In the genomic region with DNA sequence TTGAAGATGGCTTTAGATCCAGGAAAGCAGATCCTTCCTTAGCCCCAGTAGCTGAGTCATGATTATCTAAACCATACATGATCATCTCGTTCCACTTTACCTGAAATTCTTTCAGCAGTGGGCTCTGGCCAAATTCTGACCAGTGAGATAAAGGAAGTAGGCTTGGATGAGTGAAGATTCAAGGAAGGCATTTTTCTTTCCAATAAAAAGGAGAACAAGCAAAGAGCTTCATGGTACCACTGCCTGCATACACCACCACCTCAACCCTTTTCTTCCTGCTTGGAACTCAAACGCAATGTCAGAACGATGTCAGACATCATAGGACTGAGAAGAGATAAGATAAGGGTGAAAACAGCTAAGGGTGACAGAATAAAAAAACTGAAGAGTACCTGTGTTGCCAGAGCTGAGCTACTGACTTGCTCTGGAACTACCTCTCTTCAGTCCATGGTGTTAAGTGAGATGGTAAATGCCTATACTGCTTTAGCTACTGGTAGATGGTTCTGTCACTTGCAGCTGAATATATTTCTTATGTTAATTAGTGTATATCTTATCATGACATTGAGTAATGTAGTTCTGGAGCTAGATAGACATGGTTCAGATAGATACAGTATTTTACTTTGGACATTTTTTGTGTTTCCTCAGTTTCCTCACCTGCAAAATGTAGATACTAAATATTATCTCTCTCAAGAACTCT, we compare ENCODE assay signal across 2 cellular contexts.
A peak's percentile ranks its signal among the peaks of the same experiment; 100 is the strongest.
TF ChIP-seq lines count a peak whose summit lies in the region.

No MANE protein-coding gene starts in this region.

TF ChIP-seq in GM23338, 12 proteins besides CTCF, POLR2A, EP300 and RAD21 (continues in another document):
- TF ChIP-seq EZH2phosphoT487 (IDR thresholded peaks at IDR 0.05; ENCODE audit: unreplicated experiment) (no peak), POLR2AphosphoS5 (IDR thresholded peaks at IDR 0.05; ENCODE audit: low read depth) (no peak), EZH2 (IDR thresholded peaks at IDR 0.05; ENCODE audit: low read depth, unreplicated experiment) (no peak), STAT1 (IDR thresholded peaks at IDR 0.05; ENCODE audit: unreplicated experiment) (no peak), ZNF114 (CRISPR knock-in tag; IDR thresholded peaks at IDR 0.05) (no peak)
- TF ChIP-seq, protein P1, sequence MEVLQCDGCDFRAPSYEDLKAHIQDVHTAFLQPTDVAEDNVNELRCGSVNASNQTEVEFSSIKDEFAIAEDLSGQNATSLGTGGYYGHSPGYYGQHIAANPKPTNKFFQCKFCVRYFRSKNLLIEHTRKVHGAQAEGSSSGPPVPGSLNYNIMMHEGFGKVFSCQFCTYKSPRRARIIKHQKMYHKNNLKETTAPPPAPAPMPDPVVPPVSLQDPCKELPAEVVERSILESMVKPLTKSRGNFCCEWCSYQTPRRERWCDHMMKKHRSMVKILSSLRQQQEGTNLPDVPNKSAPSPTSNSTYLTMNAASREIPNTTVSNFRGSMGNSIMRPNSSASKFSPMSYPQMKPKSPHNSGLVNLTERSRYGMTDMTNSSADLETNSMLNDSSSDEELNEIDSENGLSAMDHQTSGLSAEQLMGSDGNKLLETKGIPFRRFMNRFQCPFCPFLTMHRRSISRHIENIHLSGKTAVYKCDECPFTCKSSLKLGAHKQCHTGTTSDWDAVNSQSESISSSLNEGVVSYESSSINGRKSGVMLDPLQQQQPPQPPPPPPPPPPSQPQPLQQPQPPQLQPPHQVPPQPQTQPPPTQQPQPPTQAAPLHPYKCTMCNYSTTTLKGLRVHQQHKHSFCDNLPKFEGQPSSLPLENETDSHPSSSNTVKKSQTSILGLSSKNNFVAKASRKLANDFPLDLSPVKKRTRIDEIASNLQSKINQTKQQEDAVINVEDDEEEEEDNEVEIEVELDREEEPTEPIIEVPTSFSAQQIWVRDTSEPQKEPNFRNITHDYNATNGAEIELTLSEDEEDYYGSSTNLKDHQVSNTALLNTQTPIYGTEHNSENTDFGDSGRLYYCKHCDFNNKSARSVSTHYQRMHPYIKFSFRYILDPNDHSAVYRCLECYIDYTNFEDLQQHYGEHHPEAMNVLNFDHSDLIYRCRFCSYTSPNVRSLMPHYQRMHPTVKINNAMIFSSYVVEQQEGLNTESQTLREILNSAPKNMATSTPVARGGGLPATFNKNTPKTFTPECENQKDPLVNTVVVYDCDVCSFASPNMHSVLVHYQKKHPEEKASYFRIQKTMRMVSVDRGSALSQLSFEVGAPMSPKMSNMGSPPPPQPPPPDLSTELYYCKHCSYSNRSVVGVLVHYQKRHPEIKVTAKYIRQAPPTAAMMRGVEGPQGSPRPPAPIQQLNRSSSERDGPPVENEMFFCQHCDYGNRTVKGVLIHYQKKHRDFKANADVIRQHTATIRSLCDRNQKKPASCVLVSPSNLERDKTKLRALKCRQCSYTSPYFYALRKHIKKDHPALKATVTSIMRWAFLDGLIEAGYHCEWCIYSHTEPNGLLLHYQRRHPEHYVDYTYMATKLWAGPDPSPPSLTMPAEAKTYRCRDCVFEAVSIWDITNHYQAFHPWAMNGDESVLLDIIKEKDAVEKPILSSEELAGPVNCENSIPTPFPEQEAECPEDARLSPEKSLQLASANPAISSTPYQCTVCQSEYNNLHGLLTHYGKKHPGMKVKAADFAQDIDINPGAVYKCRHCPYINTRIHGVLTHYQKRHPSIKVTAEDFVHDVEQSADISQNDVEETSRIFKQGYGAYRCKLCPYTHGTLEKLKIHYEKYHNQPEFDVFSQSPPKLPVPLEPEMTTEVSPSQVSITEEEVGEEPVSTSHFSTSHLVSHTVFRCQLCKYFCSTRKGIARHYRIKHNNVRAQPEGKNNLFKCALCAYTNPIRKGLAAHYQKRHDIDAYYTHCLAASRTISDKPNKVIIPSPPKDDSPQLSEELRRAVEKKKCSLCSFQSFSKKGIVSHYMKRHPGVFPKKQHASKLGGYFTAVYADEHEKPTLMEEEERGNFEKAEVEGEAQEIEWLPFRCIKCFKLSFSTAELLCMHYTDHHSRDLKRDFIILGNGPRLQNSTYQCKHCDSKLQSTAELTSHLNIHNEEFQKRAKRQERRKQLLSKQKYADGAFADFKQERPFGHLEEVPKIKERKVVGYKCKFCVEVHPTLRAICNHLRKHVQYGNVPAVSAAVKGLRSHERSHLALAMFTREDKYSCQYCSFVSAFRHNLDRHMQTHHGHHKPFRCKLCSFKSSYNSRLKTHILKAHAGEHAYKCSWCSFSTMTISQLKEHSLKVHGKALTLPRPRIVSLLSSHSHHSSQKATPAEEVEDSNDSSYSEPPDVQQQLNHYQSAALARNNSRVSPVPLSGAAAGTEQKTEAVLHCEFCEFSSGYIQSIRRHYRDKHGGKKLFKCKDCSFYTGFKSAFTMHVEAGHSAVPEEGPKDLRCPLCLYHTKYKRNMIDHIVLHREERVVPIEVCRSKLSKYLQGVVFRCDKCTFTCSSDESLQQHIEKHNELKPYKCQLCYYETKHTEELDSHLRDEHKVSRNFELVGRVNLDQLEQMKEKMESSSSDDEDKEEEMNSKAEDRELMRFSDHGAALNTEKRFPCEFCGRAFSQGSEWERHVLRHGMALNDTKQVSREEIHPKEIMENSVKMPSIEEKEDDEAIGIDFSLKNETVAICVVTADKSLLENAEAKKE (CRISPR knock-in tag; IDR thresholded peaks at IDR 0.05), result no peak
- TF ChIP-seq, protein P2, sequence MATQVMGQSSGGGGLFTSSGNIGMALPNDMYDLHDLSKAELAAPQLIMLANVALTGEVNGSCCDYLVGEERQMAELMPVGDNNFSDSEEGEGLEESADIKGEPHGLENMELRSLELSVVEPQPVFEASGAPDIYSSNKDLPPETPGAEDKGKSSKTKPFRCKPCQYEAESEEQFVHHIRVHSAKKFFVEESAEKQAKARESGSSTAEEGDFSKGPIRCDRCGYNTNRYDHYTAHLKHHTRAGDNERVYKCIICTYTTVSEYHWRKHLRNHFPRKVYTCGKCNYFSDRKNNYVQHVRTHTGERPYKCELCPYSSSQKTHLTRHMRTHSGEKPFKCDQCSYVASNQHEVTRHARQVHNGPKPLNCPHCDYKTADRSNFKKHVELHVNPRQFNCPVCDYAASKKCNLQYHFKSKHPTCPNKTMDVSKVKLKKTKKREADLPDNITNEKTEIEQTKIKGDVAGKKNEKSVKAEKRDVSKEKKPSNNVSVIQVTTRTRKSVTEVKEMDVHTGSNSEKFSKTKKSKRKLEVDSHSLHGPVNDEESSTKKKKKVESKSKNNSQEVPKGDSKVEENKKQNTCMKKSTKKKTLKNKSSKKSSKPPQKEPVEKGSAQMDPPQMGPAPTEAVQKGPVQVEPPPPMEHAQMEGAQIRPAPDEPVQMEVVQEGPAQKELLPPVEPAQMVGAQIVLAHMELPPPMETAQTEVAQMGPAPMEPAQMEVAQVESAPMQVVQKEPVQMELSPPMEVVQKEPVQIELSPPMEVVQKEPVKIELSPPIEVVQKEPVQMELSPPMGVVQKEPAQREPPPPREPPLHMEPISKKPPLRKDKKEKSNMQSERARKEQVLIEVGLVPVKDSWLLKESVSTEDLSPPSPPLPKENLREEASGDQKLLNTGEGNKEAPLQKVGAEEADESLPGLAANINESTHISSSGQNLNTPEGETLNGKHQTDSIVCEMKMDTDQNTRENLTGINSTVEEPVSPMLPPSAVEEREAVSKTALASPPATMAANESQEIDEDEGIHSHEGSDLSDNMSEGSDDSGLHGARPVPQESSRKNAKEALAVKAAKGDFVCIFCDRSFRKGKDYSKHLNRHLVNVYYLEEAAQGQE (IDR thresholded peaks at IDR 0.05; ENCODE audit: unreplicated experiment), result no peak
- TF ChIP-seq, protein P3, sequence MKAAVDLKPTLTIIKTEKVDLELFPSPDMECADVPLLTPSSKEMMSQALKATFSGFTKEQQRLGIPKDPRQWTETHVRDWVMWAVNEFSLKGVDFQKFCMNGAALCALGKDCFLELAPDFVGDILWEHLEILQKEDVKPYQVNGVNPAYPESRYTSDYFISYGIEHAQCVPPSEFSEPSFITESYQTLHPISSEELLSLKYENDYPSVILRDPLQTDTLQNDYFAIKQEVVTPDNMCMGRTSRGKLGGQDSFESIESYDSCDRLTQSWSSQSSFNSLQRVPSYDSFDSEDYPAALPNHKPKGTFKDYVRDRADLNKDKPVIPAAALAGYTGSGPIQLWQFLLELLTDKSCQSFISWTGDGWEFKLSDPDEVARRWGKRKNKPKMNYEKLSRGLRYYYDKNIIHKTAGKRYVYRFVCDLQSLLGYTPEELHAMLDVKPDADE (IDR thresholded peaks at IDR 0.05), result no peak

TF ChIP-seq in K562, 482 proteins besides CTCF, POLR2A, EP300 and RAD21 (continues in another document):
- peak; percentile 62 for TF ChIP-seq MEIS2 (IDR thresholded peaks at IDR 0.05; ENCODE audit: partially characterized antibody)
- TF ChIP-seq OTX1 (CRISPR knock-in tag; IDR thresholded peaks at IDR 0.05), result no peak
- no peak for TF ChIP-seq ATF1 (CRISPR knock-in tag; IDR thresholded peaks at IDR 0.05)
- peak; percentile 49 for TF ChIP-seq ATF1 (tag; IDR thresholded peaks at IDR 0.05)
- 0 out of 2 replicates have a peak, but pooled peaks have one; percentile 27 for TF ChIP-seq MTA3 (IDR thresholded peaks at IDR 0.05; ENCODE audit: borderline replicate concordance)
- TF ChIP-seq, protein P4, sequence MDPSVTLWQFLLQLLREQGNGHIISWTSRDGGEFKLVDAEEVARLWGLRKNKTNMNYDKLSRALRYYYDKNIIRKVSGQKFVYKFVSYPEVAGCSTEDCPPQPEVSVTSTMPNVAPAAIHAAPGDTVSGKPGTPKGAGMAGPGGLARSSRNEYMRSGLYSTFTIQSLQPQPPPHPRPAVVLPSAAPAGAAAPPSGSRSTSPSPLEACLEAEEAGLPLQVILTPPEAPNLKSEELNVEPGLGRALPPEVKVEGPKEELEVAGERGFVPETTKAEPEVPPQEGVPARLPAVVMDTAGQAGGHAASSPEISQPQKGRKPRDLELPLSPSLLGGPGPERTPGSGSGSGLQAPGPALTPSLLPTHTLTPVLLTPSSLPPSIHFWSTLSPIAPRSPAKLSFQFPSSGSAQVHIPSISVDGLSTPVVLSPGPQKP (CRISPR knock-in tag; IDR thresholded peaks at IDR 0.05), result no peak
- TF ChIP-seq, protein P5, sequence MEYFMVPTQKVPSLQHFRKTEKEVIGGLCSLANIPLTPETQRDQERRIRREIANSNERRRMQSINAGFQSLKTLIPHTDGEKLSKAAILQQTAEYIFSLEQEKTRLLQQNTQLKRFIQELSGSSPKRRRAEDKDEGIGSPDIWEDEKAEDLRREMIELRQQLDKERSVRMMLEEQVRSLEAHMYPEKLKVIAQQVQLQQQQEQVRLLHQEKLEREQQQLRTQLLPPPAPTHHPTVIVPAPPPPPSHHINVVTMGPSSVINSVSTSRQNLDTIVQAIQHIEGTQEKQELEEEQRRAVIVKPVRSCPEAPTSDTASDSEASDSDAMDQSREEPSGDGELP (CRISPR knock-in tag; IDR thresholded peaks at IDR 0.05; ENCODE audit: borderline replicate concordance), result no peak
- TF ChIP-seq MAFG (tag; conservative IDR thresholded peaks at IDR 0.05), result peak; percentile 78
- TF ChIP-seq ZNF23 (CRISPR knock-in tag; IDR thresholded peaks at IDR 0.05), result no peak
- no peak for TF ChIP-seq POLR2H (tag; IDR thresholded peaks at IDR 0.05; ENCODE audit: low read depth)
- TF ChIP-seq ZNF75A (CRISPR knock-in tag; IDR thresholded peaks at IDR 0.05), result no peak
- TF ChIP-seq HCFC1 (IDR thresholded peaks at IDR 0.05; ENCODE audit: low read depth, low read length), result no peak
- peak; percentile 18; the same call in 1 of the 2 replicates for TF ChIP-seq JUND (IDR thresholded peaks at IDR 0.05; ENCODE audit: borderline replicate concordance, low read depth, low read length)
- peak; percentile 73; the same call in 2 of the 3 replicates for TF ChIP-seq JUND (tag; IDR thresholded peaks at IDR 0.05; ENCODE audit: borderline replicate concordance, low read depth, low read length)
- TF ChIP-seq XRCC4 (IDR thresholded peaks at IDR 0.05; ENCODE audit: extremely low read depth, insufficient read depth, insufficient read length), result no peak
- peak; percentile 94 for TF ChIP-seq ZEB2 (IDR thresholded peaks at IDR 0.05)
- TF ChIP-seq PHF20 (IDR thresholded peaks at IDR 0.05; ENCODE audit: partially characterized antibody), result no peak
- TF ChIP-seq NRF1 (conservative IDR thresholded peaks at IDR 0.05 in 1 of 2, IDR thresholded peaks at IDR 0.05 in 1 of 2), result 0 out of 4 replicates have a peak, but pooled peaks of 1 of the 2 experiments have one; percentile 9
- peak; percentile 36; the same call in 1 of the 2 replicates for TF ChIP-seq MECOM (CRISPR knock-in tag; IDR thresholded peaks at IDR 0.05)
- TF ChIP-seq EHMT2 (IDR thresholded peaks at IDR 0.05), result peak; percentile 68
- TF ChIP-seq CBFA2T3 (IDR thresholded peaks at IDR 0.05), result peak; percentile 55
- TF ChIP-seq, protein P6, sequence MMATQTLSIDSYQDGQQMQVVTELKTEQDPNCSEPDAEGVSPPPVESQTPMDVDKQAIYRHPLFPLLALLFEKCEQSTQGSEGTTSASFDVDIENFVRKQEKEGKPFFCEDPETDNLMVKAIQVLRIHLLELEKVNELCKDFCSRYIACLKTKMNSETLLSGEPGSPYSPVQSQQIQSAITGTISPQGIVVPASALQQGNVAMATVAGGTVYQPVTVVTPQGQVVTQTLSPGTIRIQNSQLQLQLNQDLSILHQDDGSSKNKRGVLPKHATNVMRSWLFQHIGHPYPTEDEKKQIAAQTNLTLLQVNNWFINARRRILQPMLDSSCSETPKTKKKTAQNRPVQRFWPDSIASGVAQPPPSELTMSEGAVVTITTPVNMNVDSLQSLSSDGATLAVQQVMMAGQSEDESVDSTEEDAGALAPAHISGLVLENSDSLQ (IDR thresholded peaks at IDR 0.05), result peak; percentile 69
- TF ChIP-seq, protein P7, sequence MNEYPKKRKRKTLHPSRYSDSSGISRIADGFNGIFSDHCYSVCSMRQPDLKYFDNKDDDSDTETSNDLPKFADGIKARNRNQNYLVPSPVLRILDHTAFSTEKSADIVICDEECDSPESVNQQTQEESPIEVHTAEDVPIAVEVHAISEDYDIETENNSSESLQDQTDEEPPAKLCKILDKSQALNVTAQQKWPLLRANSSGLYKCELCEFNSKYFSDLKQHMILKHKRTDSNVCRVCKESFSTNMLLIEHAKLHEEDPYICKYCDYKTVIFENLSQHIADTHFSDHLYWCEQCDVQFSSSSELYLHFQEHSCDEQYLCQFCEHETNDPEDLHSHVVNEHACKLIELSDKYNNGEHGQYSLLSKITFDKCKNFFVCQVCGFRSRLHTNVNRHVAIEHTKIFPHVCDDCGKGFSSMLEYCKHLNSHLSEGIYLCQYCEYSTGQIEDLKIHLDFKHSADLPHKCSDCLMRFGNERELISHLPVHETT (CRISPR knock-in tag; conservative IDR thresholded peaks at IDR 0.05 in 1 of 2, IDR thresholded peaks at IDR 0.05 in 1 of 2), result no peak
- no peak for TF ChIP-seq NR2C1 (IDR thresholded peaks at IDR 0.05)
- no peak for TF ChIP-seq NR2C1 (tag; IDR thresholded peaks at IDR 0.05)
- TF ChIP-seq, protein P8, sequence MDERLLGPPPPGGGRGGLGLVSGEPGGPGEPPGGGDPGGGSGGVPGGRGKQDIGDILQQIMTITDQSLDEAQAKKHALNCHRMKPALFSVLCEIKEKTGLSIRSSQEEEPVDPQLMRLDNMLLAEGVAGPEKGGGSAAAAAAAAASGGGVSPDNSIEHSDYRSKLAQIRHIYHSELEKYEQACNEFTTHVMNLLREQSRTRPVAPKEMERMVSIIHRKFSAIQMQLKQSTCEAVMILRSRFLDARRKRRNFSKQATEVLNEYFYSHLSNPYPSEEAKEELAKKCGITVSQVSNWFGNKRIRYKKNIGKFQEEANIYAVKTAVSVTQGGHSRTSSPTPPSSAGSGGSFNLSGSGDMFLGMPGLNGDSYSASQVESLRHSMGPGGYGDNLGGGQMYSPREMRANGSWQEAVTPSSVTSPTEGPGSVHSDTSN (CRISPR knock-in tag; IDR thresholded peaks at IDR 0.05; ENCODE audit: low read depth), result no peak
- TF ChIP-seq, protein P8 (tag; conservative IDR thresholded peaks at IDR 0.05; ENCODE audit: low read depth), result peak; percentile 66
